Comparison of ENCODE assay signal across 26 cellular contexts in genomic region chr15:61070111-61070901, GRCh38.
"Had no signal": no experiment of that assay in that cellular context is flagged by ENCODE, and none has a peak within 500 bp of the region (broad histone marks: within the 10 kb centered on the region; RNA-seq: fewer than 3 reads in every experiment).

No MANE protein-coding gene starts in this region.

- H3K27ac Mint-ChIP-seq: activated CD4-positive, alpha-beta memory T cell treated with anti-CD3 and anti-CD28 coated beads, Interleukin-2, amount 10 ng/mL, durations not matched to agents 7 days and 5 days; activated CD4-positive, alpha-beta T cell treated with anti-CD3 and anti-CD28 coated beads, Interleukin-2, amount 10 ng/mL, durations not matched to agents 7 days and 5 days; activated naive CD4-positive, alpha-beta T cell treated with anti-CD3 and anti-CD28 coated beads, Interleukin-2, amount 10 ng/mL, durations not matched to agents 7 days and 5 days; activated naive CD8-positive, alpha-beta T cell treated with anti-CD3 and anti-CD28 coated beads, Interleukin-2, amount 10 ng/mL, durations not matched to agents 7 days and 5 days; activated T-cell treated with anti-CD3 and anti-CD28 coated beads, Interleukin-2, amount 50 U/mL, for 24 hours; effector memory CD8-positive, alpha-beta T cell; naive thymus-derived CD8-positive, alpha-beta T cell; stimulated activated effector memory CD8-positive, alpha-beta T cell treated with anti-CD3 and anti-CD28 coated beads, Interleukin-12 subunit alpha, Interleukin-12 subunit beta, amount 100 ng/mL, for 72 hours; stimulated activated naive CD8-positive, alpha-beta T cell treated with anti-CD3 and anti-CD28 coated beads, Interleukin-15, amount 100 ng/mL, for 72 hours had no signal

- H3K27ac ChIP-seq: ascending aorta, brain microvascular endothelial cell, heart left ventricle, lower lobe of right lung, upper lobe of right lung had no signal

- ATAC-seq: effector memory CD8-positive, alpha-beta T cell; lower lobe of right lung; naive thymus-derived CD8-positive, alpha-beta T cell; stimulated activated effector memory CD8-positive, alpha-beta T cell treated with anti-CD3 and anti-CD28 coated beads, Interleukin-12 subunit alpha, Interleukin-12 subunit beta, amount 100 ng/mL, for 72 hours; stimulated activated naive CD8-positive, alpha-beta T cell treated with anti-CD3 and anti-CD28 coated beads, Interleukin-15, amount 100 ng/mL, for 72 hours; upper lobe of right lung had no signal

- H3K27me3 ChIP-seq: ascending aorta, brain microvascular endothelial cell, heart left ventricle, upper lobe of right lung had no signal

- H3K4me1 Mint-ChIP-seq: activated CD4-positive, alpha-beta memory T cell treated with anti-CD3 and anti-CD28 coated beads, Interleukin-2, amount 10 ng/mL, durations not matched to agents 7 days and 5 days; activated CD4-positive, alpha-beta T cell treated with anti-CD3 and anti-CD28 coated beads, Interleukin-2, amount 10 ng/mL, durations not matched to agents 7 days and 5 days; activated naive CD4-positive, alpha-beta T cell treated with anti-CD3 and anti-CD28 coated beads, Interleukin-2, amount 10 ng/mL, durations not matched to agents 7 days and 5 days; activated naive CD8-positive, alpha-beta T cell treated with anti-CD3 and anti-CD28 coated beads, Interleukin-2, amount 10 ng/mL, durations not matched to agents 7 days and 5 days; naive thymus-derived CD8-positive, alpha-beta T cell; stimulated activated effector memory CD8-positive, alpha-beta T cell treated with anti-CD3 and anti-CD28 coated beads, Interleukin-12 subunit alpha, Interleukin-12 subunit beta, amount 100 ng/mL, for 72 hours; stimulated activated naive CD8-positive, alpha-beta T cell treated with anti-CD3 and anti-CD28 coated beads, Interleukin-15, amount 100 ng/mL, for 72 hours had no signal

- H3K36me3 Mint-ChIP-seq: activated naive CD4-positive, alpha-beta T cell treated with anti-CD3 and anti-CD28 coated beads, Interleukin-2, amount 10 ng/mL, durations not matched to agents 7 days and 5 days; activated naive CD8-positive, alpha-beta T cell treated with anti-CD3 and anti-CD28 coated beads, Interleukin-2, amount 10 ng/mL, durations not matched to agents 7 days and 5 days; naive thymus-derived CD8-positive, alpha-beta T cell; stimulated activated effector memory CD8-positive, alpha-beta T cell treated with anti-CD3 and anti-CD28 coated beads, Interleukin-12 subunit alpha, Interleukin-12 subunit beta, amount 100 ng/mL, for 72 hours had no signal

- H3K4me1 ChIP-seq: lower lobe of right lung, upper lobe of right lung had no signal

- H3K9me3 ChIP-seq: ascending aorta, heart left ventricle, lower lobe of right lung, upper lobe of right lung had no signal

- DNase-seq: activated CD4-positive, alpha-beta memory T cell treated with anti-CD3 and anti-CD28 coated beads, Interleukin-2, amount 10 ng/mL, durations not matched to agents 7 days and 5 days; activated CD4-positive, alpha-beta T cell treated with anti-CD3 and anti-CD28 coated beads for 1 hour; activated CD4-positive, alpha-beta T cell treated with anti-CD3 and anti-CD28 coated beads, Interleukin-2, amount 10 ng/mL, durations not matched to agents 7 days and 5 days; activated CD8-positive, alpha-beta memory T cell treated with anti-CD3 and anti-CD28 coated beads, Interleukin-2, amount 50 U/mL, for 48 hours; activated gamma-delta T cell; activated naive CD4-positive, alpha-beta T cell treated with anti-CD3 and anti-CD28 coated beads, Interleukin-2, amount 10 ng/mL, durations not matched to agents 7 days and 5 days; activated naive CD8-positive, alpha-beta T cell treated with anti-CD3 and anti-CD28 coated beads, Interleukin-2, amount 10 ng/mL, durations not matched to agents 7 days and 5 days; activated T-cell treated with anti-CD3 and anti-CD28 coated beads, Interleukin-2, amount 50 U/mL, for 24 hours; brain microvascular endothelial cell; caudate nucleus; cortex of kidney; effector memory CD8-positive, alpha-beta T cell; erythroblast; heart left ventricle; lower lobe of right lung; mesenchymal stem cell; naive thymus-derived CD8-positive, alpha-beta T cell; stimulated activated CD4-positive, alpha-beta T cell treated with anti-CD3 and anti-CD28 coated beads, Interleukin-12 subunit alpha, Interleukin-12 subunit beta, amount 100 ng/mL, for 4 hours; stimulated activated CD4-positive, alpha-beta T cell treated with anti-CD3 and anti-CD28 coated beads, Interleukin-4, amount 100 ng/mL, for 24 hours; stimulated activated naive CD8-positive, alpha-beta T cell treated with anti-CD3 and anti-CD28 coated beads, Interleukin-15, amount 100 ng/mL, for 72 hours; substantia nigra; T-helper 2 cell; upper lobe of right lung had no signal

- H3K4me3 Mint-ChIP-seq: activated CD4-positive, alpha-beta memory T cell treated with anti-CD3 and anti-CD28 coated beads, Interleukin-2, amount 10 ng/mL, durations not matched to agents 7 days and 5 days; activated CD4-positive, alpha-beta T cell treated with anti-CD3 and anti-CD28 coated beads, Interleukin-2, amount 10 ng/mL, durations not matched to agents 7 days and 5 days; activated naive CD4-positive, alpha-beta T cell treated with anti-CD3 and anti-CD28 coated beads, Interleukin-2, amount 10 ng/mL, durations not matched to agents 7 days and 5 days; activated naive CD8-positive, alpha-beta T cell treated with anti-CD3 and anti-CD28 coated beads, Interleukin-2, amount 10 ng/mL, durations not matched to agents 7 days and 5 days; activated T-cell treated with anti-CD3 and anti-CD28 coated beads, Interleukin-2, amount 50 U/mL, for 24 hours; effector memory CD8-positive, alpha-beta T cell; naive thymus-derived CD8-positive, alpha-beta T cell; stimulated activated effector memory CD8-positive, alpha-beta T cell treated with anti-CD3 and anti-CD28 coated beads, Interleukin-12 subunit alpha, Interleukin-12 subunit beta, amount 100 ng/mL, for 72 hours; stimulated activated naive CD8-positive, alpha-beta T cell treated with anti-CD3 and anti-CD28 coated beads, Interleukin-15, amount 100 ng/mL, for 72 hours had no signal

- H3K4me3 ChIP-seq: ascending aorta, heart left ventricle, lower lobe of right lung, skin epidermis, upper lobe of right lung had no signal

- H3K9me3 Mint-ChIP-seq: activated CD4-positive, alpha-beta memory T cell treated with anti-CD3 and anti-CD28 coated beads, Interleukin-2, amount 10 ng/mL, durations not matched to agents 7 days and 5 days; activated CD4-positive, alpha-beta T cell treated with anti-CD3 and anti-CD28 coated beads, Interleukin-2, amount 10 ng/mL, durations not matched to agents 7 days and 5 days; activated naive CD4-positive, alpha-beta T cell treated with anti-CD3 and anti-CD28 coated beads, Interleukin-2, amount 10 ng/mL, durations not matched to agents 7 days and 5 days; activated naive CD8-positive, alpha-beta T cell treated with anti-CD3 and anti-CD28 coated beads, Interleukin-2, amount 10 ng/mL, durations not matched to agents 7 days and 5 days; activated T-cell treated with anti-CD3 and anti-CD28 coated beads, Interleukin-2, amount 50 U/mL, for 24 hours; effector memory CD8-positive, alpha-beta T cell; naive thymus-derived CD8-positive, alpha-beta T cell; stimulated activated effector memory CD8-positive, alpha-beta T cell treated with anti-CD3 and anti-CD28 coated beads, Interleukin-12 subunit alpha, Interleukin-12 subunit beta, amount 100 ng/mL, for 72 hours; stimulated activated naive CD8-positive, alpha-beta T cell treated with anti-CD3 and anti-CD28 coated beads, Interleukin-15, amount 100 ng/mL, for 72 hours had no signal

- H3K36me3 ChIP-seq: ascending aorta, brain microvascular endothelial cell, heart left ventricle, lower lobe of right lung, upper lobe of right lung had no signal
